ENCODE assay signal across 8 cellular contexts in the genomic region with DNA sequence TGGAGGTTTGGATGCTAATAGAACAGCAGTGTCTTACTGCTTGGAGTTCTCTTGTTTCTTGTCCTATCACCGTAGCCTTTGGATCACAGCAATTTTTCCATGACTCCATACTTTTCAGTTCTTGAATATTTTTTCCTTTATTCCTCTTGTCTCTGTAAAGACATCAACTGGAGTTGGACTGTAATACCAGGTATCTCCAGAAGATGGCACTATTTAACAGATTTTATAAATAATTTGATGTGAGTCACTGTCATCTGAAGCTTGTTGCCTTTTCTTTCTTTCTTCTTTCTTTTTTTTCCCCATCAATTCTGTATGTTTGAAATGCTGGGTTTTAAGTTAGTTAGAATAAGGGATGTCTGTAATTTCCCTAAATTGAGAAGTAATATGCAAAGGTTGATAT. TPM values are rescaled to one million over a fixed set of nuclear protein-coding genes. Genes with fewer than 3 reads are reported as not detected.
DNase-seq lines count a peak whose midpoint lies in the region; ATAC-seq, FAIRE-seq and TF ChIP-seq lines count a peak whose summit lies in the region.

No MANE protein-coding gene starts in this region.

- 14 to 33% methylated on average over 1 of the region's 1 CpG for WGBS in testis, 2 donors

- TF ChIP-seq CTCF in D721Med (IDR thresholded peaks at IDR 0.05; ENCODE audit: insufficient read depth, missing control alignments) (peak; percentile 44), HL-60 (IDR thresholded peaks at IDR 0.05; ENCODE audit: insufficient read depth, low read length) (peak; percentile 12), testis (IDR thresholded peaks at IDR 0.05) (peak; percentile 51 to 69 (median 56))

- ATAC-seq in SK-N-SH treated with all-trans-retinoic acid at 6 μM for 48 hours (peak; percentile 84), GM18873 (IDR thresholded peaks at IDR 0.05; ENCODE audit: low FRiP score, unreplicated experiment) (no peak), GM18868 (IDR thresholded peaks at IDR 0.05; ENCODE audit: unreplicated experiment) (no peak)

- H3K4me1 ChIP-seq in testis = no peaks in the 10 kb centered on the region

- intact Hi-C loops in testis (cut with DNase I; ENCODE audit: low total_unique reads) = no loop called here

- no peaks in the 10 kb centered on the region for H3K36me3 ChIP-seq in testis (ENCODE audit: low read depth, missing control alignments)

- peak; percentile 94 for FAIRE-seq in D721Med (lab: Jason Lieb, UNC)

- no peak overlapping the region for H3K27ac ChIP-seq in HL-60 (replicated peaks)
- H3K27ac ChIP-seq in testis = no peak overlapping the region

- DNase-seq in D721Med (ENCODE audit: insufficient read length, low spot score) (no peak), HL-60 (ENCODE audit: low read depth in 1 of 2, low spot score in 1 of 2) (peak in 1 of 2 experiments; percentile 8), globus pallidus (ENCODE audit: low spot score) (peak; percentile 28), testis (no peak), hepatic stellate cell (ENCODE audit: low spot score) (no peak)

- H3K9me3 ChIP-seq in testis = no peaks in the 10 kb centered on the region

- no peak for TF ChIP-seq POLR2A in testis (IDR thresholded peaks at IDR 0.05)

- H3K4me3 ChIP-seq in HL-60 (replicated peaks; ENCODE audit: insufficient read depth, low read length) = no peak overlapping the region
- no peak overlapping the region for H3K4me3 ChIP-seq in testis

- H3K27me3 ChIP-seq in HL-60 (ENCODE audit: insufficient read depth, poor library complexity, severe bottlenecking) (no peaks in the 10 kb centered on the region), testis (no peaks in the 10 kb centered on the region)

TF ChIP-seq in SK-N-SH treated with all-trans-retinoic acid at 6 μM for 48 hours, 23 proteins besides CTCF, POLR2A, EP300 and RAD21:
- TF ChIP-seq TCF4 (CRISPR knock-in tag; IDR thresholded peaks at IDR 0.05; ENCODE audit: borderline replicate concordance) = no peak

RNA-seq across cellular contexts. Expression of a gene that starts 24.1 kb away (rescaled TPM):
- total RNA-seq in testis = 100 to 1,000 TPM; 119 to 125 TPM
- 170 TPM for polyA plus RNA-seq in testis (ENCODE audit: insufficient read depth, low read depth, low replicate concordance)
